In genomic region chr22:29938285-29938693, GRCh38 we compare ENCODE assay signal across 1 cellular context.
A peak's percentile ranks its signal among the peaks of the same experiment; 100 is the strongest.
TF ChIP-seq lines count a peak whose summit lies in the region.

No MANE protein-coding gene starts in this region.

TF ChIP-seq in K562, 482 proteins besides CTCF, POLR2A, EP300 and RAD21 (continued from another document):
- TF ChIP-seq CHD7 (IDR thresholded peaks at IDR 0.05; ENCODE audit: low read depth, low read length), result no peak
- TF ChIP-seq C11orf30 (IDR thresholded peaks at IDR 0.05; ENCODE audit: low read depth), result peak; percentile 42
- peak; percentile 90 for TF ChIP-seq KDM1A (IDR thresholded peaks at IDR 0.05)
- TF ChIP-seq XRCC3 (IDR thresholded peaks at IDR 0.05), result no peak
- no peak for TF ChIP-seq ETV1 (tag; conservative IDR thresholded peaks at IDR 0.05; ENCODE audit: low read depth)
- no peak for TF ChIP-seq IRF2 (CRISPR knock-in tag; IDR thresholded peaks at IDR 0.05)
- no peak for TF ChIP-seq NBN (IDR thresholded peaks at IDR 0.05; ENCODE audit: low read depth)
- peak in 1 of 2 experiments; percentile 77; a peak in 2 of 4 replicates for TF ChIP-seq RCOR1 (IDR thresholded peaks at IDR 0.05; ENCODE audit: borderline replicate concordance in 1 of 2, low read depth in 2 of 2, low read length in 2 of 2)
- no peak for TF ChIP-seq SMARCB1 (IDR thresholded peaks at IDR 0.05; ENCODE audit: insufficient read length, low read depth)
- peak; percentile 27; the same call in 1 of the 2 replicates for TF ChIP-seq MAFK (IDR thresholded peaks at IDR 0.05; ENCODE audit: low read length)
- peak; percentile 81 for TF ChIP-seq JUND (IDR thresholded peaks at IDR 0.05; ENCODE audit: borderline replicate concordance, low read depth, low read length)
- TF ChIP-seq JUND (tag; IDR thresholded peaks at IDR 0.05; ENCODE audit: borderline replicate concordance, low read depth, low read length), result peak; percentile 62; the same call in 2 of the 3 replicates
- TF ChIP-seq MEIS2 (IDR thresholded peaks at IDR 0.05; ENCODE audit: partially characterized antibody), result peak; percentile 53
- no peak for TF ChIP-seq ZBTB34 (CRISPR knock-in tag; IDR thresholded peaks at IDR 0.05)
- TF ChIP-seq MCM3 (IDR thresholded peaks at IDR 0.05), result no peak
- TF ChIP-seq ZNF316 (IDR thresholded peaks at IDR 0.05), result peak; percentile 33; the same call in 1 of the 2 replicates
- TF ChIP-seq ZNF695 (CRISPR knock-in tag; IDR thresholded peaks at IDR 0.05), result no peak
- no peak for TF ChIP-seq ZNF324 (CRISPR knock-in tag; IDR thresholded peaks at IDR 0.05)
- no peak for TF ChIP-seq POLR3A (IDR thresholded peaks at IDR 0.05; ENCODE audit: borderline replicate concordance, extremely low read depth, insufficient read depth, insufficient read length)
- TF ChIP-seq FOXK1 (CRISPR knock-in tag; IDR thresholded peaks at IDR 0.05; ENCODE audit: borderline replicate concordance), result no peak
- TF ChIP-seq NFE2 (IDR thresholded peaks at IDR 0.05; ENCODE audit: low read depth), result peak; percentile 78
- peak; percentile 74 for TF ChIP-seq FOSL1 (tag; conservative IDR thresholded peaks at IDR 0.05)
- TF ChIP-seq ARID2 (IDR thresholded peaks at IDR 0.05), result no peak
- no peak for TF ChIP-seq DDX20 (tag; IDR thresholded peaks at IDR 0.05; ENCODE audit: low read depth)
- TF ChIP-seq RBM14 (IDR thresholded peaks at IDR 0.05; ENCODE audit: borderline replicate concordance, insufficient read depth, low read depth, low read length), result no peak
- TF ChIP-seq ARID1B (IDR thresholded peaks at IDR 0.05), result peak; percentile 55; the same call in 1 of the 2 replicates
- TF ChIP-seq ZNF408 (CRISPR knock-in tag; IDR thresholded peaks at IDR 0.05; ENCODE audit: low read depth), result no peak
- no peak for TF ChIP-seq NCOA2 (IDR thresholded peaks at IDR 0.05; ENCODE audit: partially characterized antibody in 2 of 2)
- no peak for TF ChIP-seq TFE3 (CRISPR knock-in tag; IDR thresholded peaks at IDR 0.05)
- TF ChIP-seq CBFA2T3 (IDR thresholded peaks at IDR 0.05), result peak; percentile 37
- peak; percentile 42 for TF ChIP-seq MAFG (tag; conservative IDR thresholded peaks at IDR 0.05)
- peak in 1 of 2 experiments; percentile 59; a peak in 1 of 4 replicates for TF ChIP-seq HDAC1 (IDR thresholded peaks at IDR 0.05)
- TF ChIP-seq CREB5 (CRISPR knock-in tag; IDR thresholded peaks at IDR 0.05), result no peak
- no peak for TF ChIP-seq NRF1 (conservative IDR thresholded peaks at IDR 0.05 in 1 of 2, IDR thresholded peaks at IDR 0.05 in 1 of 2)
- peak; percentile 24; the same call in 1 of the 2 replicates for TF ChIP-seq MAFF (IDR thresholded peaks at IDR 0.05; ENCODE audit: low read length)
- TF ChIP-seq ZFX (CRISPR knock-in tag; IDR thresholded peaks at IDR 0.05), result no peak
- peak; percentile 63 for TF ChIP-seq ATF3 (IDR thresholded peaks at IDR 0.05)
- no peak for TF ChIP-seq ATF3 (CRISPR knock-in tag; conservative IDR thresholded peaks at IDR 0.05)
